ENCODE assay signal across 33 cellular contexts in genomic region chr4:164789047-164789446, GRCh38. TPM values are rescaled to one million over a fixed set of nuclear protein-coding genes. Genes with fewer than 3 reads are reported as not detected.
"Had no signal": no experiment of that assay in that cellular context is flagged by ENCODE, and none has a peak within 500 bp of the region (broad histone marks: within the 10 kb centered on the region; RNA-seq: fewer than 3 reads in every experiment).

No MANE protein-coding gene starts in this region.

- H3K27ac ChIP-seq: left ventricle myocardium inferior, pancreas, prostate gland, sigmoid colon, spleen, suprapubic skin, thoracic aorta, tibial artery, uterus had no signal

- H3K36me3 Mint-ChIP-seq: immature natural killer cell; naive thymus-derived CD4-positive, alpha-beta T cell; natural killer cell treated with Interleukin-12 subunit alpha and Interleukin-12 subunit beta and Interleukin-15 and Interleukin-18, amount 100 ng/mL, for 72 hours; stimulated activated effector memory CD8-positive, alpha-beta T cell treated with anti-CD3 and anti-CD28 coated beads, Interleukin-12 subunit alpha, Interleukin-12 subunit beta, amount 100 ng/mL, for 72 hours had no signal

- H3K27ac Mint-ChIP-seq: immature natural killer cell; naive thymus-derived CD4-positive, alpha-beta T cell; natural killer cell treated with Interleukin-12 subunit alpha and Interleukin-12 subunit beta and Interleukin-15 and Interleukin-18, amount 100 ng/mL, for 72 hours; stimulated activated effector memory CD8-positive, alpha-beta T cell treated with anti-CD3 and anti-CD28 coated beads, Interleukin-12 subunit alpha, Interleukin-12 subunit beta, amount 100 ng/mL, for 72 hours; stimulated activated naive CD8-positive, alpha-beta T cell treated with anti-CD3 and anti-CD28 coated beads, Interleukin-15, Interleukin-2, amounts not matched to agents 100 ng/mL and 50 ng/mL, for 24 hours had no signal

- H3K4me1 ChIP-seq: left ventricle myocardium inferior, pancreas, prostate gland, sigmoid colon, spleen, suprapubic skin, uterus had no signal

- DNase-seq: hypothalamus; immature natural killer cell; islet precursor cell; left ventricle myocardium inferior; midbrain; mucosa of descending colon; naive thymus-derived CD4-positive, alpha-beta T cell; nucleus accumbens; pancreas; posterior cingulate gyrus; retina; right cardiac atrium; sigmoid colon; small intestine; spleen; stimulated activated CD4-positive, alpha-beta T cell treated with anti-CD3 and anti-CD28 coated beads, Interleukin-4, amount 100 ng/mL, for 24 hours; stimulated activated naive CD4-positive, alpha-beta T cell; tibial artery; uterus had no signal

- H3K9me3 ChIP-seq: mucosa of descending colon, pancreas, prostate gland, sigmoid colon, spleen, suprapubic skin, thoracic aorta, tibial artery, uterus had no signal

- H3K27me3 ChIP-seq: pancreas, sigmoid colon, spleen, suprapubic skin, tibial artery, uterus had no signal

- H3K9me3 Mint-ChIP-seq: immature natural killer cell; stimulated activated naive CD8-positive, alpha-beta T cell treated with anti-CD3 and anti-CD28 coated beads, Interleukin-15, Interleukin-2, amounts not matched to agents 100 ng/mL and 50 ng/mL, for 24 hours had no signal

- ATAC-seq: mucosa of descending colon; naive thymus-derived CD4-positive, alpha-beta T cell; natural killer cell treated with Interleukin-12 subunit alpha and Interleukin-12 subunit beta and Interleukin-15 and Interleukin-18, amount 100 ng/mL, for 72 hours; pancreas; right cardiac atrium; stimulated activated effector memory CD8-positive, alpha-beta T cell treated with anti-CD3 and anti-CD28 coated beads, Interleukin-12 subunit alpha, Interleukin-12 subunit beta, amount 100 ng/mL, for 72 hours had no signal

- H3K4me3 ChIP-seq: left ventricle myocardium inferior, lung, mucosa of descending colon, pancreas, prostate gland, sigmoid colon, spleen, suprapubic skin, thoracic aorta, tibial artery, uterus had no signal

- H3K27me3 Mint-ChIP-seq: natural killer cell treated with Interleukin-12 subunit alpha and Interleukin-12 subunit beta and Interleukin-15 and Interleukin-18, amount 100 ng/mL, for 72 hours; stimulated activated naive CD8-positive, alpha-beta T cell treated with anti-CD3 and anti-CD28 coated beads, Interleukin-15, Interleukin-2, amounts not matched to agents 100 ng/mL and 50 ng/mL, for 24 hours had no signal

- H3K4me3 Mint-ChIP-seq: immature natural killer cell; naive thymus-derived CD4-positive, alpha-beta T cell; natural killer cell treated with Interleukin-12 subunit alpha and Interleukin-12 subunit beta and Interleukin-15 and Interleukin-18, amount 100 ng/mL, for 72 hours; stimulated activated effector memory CD8-positive, alpha-beta T cell treated with anti-CD3 and anti-CD28 coated beads, Interleukin-12 subunit alpha, Interleukin-12 subunit beta, amount 100 ng/mL, for 72 hours; stimulated activated naive CD8-positive, alpha-beta T cell treated with anti-CD3 and anti-CD28 coated beads, Interleukin-15, Interleukin-2, amounts not matched to agents 100 ng/mL and 50 ng/mL, for 24 hours had no signal

- FAIRE-seq: pancreas, small intestine had no signal

- H3K36me3 ChIP-seq: left ventricle myocardium inferior, pancreas, prostate gland, sigmoid colon, spleen, suprapubic skin, thoracic aorta, tibial artery, uterus had no signal

- H3K4me1 Mint-ChIP-seq: immature natural killer cell; naive thymus-derived CD4-positive, alpha-beta T cell; stimulated activated effector memory CD8-positive, alpha-beta T cell treated with anti-CD3 and anti-CD28 coated beads, Interleukin-12 subunit alpha, Interleukin-12 subunit beta, amount 100 ng/mL, for 72 hours had no signal

RNA-seq across cellular contexts. Expression of gene SMIM31, which starts 35.1 kb away (rescaled TPM):
- total RNA-seq: kidney epithelial cell; left ventricle myocardium inferior; lower leg skin; mesenteric fat pad; myocyte; naive thymus-derived CD4-positive, alpha-beta T cell; natural killer cell treated with Interleukin-12 subunit alpha and Interleukin-12 subunit beta and Interleukin-15 and Interleukin-18, amount 100 ng/mL, for 72 hours; osteoblast; right cardiac atrium; sigmoid colon; spleen; subcutaneous adipose tissue; suprapubic skin; thoracic aorta; uterus had no signal
- polyA plus RNA-seq: immature natural killer cell; naive thymus-derived CD4-positive, alpha-beta T cell; neural cell; right cardiac atrium; spleen had no signal
